1 cellular context compared by ENCODE assay signal in the genomic region with DNA sequence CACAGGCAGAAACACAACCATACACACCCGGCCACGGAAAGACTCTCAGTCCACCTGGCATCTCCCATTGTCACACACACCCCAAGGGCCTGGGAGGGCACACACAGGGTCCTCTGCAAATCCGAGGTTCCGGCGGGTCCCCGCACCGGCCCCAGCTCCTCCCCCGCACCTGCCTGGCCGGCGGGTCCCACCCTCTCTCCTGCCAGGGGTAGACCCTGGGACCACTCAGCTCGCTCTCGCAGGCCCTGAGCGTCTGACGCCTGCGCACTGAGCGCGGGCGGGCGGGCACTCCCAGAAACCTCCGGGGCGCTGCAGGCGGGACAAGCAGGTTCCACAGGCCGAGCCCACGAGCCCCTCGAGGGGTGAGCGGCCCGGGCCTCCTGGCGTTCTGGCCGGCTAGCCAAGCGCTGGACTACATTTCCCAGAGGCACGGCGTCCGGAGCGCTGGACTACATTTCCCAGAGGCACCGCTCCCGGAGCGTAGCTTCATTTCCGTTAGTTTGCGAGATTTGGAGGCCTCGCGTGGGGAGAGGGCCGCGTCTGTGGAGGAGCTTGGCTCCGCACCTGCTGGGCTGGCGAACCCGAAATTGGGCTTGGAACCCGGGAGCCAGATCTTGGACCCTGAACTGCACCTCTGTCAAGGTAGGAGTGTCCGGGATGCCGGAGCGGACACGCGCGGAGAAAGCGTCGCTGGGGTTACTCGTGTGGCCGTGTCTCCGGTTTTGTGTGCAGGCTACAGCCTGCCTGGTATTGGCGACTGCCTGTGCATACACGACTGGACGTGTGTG.
A peak's percentile ranks its signal among the peaks of the same experiment; 100 is the strongest.
TF ChIP-seq lines count a peak whose summit lies in the region.

A gene (plus strand): TSS at position 505 of the 788 bp plus-strand sequence. CDS start 10,686 bp downstream, outside the sequence.

TF ChIP-seq in GM12878, 131 proteins besides CTCF, POLR2A, EP300 and RAD21 (continued from another document and continues in another):
- TF ChIP-seq, protein P1, sequence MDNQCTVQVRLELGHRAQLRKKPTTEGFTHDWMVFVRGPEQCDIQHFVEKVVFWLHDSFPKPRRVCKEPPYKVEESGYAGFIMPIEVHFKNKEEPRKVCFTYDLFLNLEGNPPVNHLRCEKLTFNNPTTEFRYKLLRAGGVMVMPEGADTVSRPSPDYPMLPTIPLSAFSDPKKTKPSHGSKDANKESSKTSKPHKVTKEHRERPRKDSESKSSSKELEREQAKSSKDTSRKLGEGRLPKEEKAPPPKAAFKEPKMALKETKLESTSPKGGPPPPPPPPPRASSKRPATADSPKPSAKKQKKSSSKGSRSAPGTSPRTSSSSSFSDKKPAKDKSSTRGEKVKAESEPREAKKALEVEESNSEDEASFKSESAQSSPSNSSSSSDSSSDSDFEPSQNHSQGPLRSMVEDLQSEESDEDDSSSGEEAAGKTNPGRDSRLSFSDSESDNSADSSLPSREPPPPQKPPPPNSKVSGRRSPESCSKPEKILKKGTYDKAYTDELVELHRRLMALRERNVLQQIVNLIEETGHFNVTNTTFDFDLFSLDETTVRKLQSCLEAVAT (IDR thresholded peaks at IDR 0.05): no peak
- TF ChIP-seq WRNIP1 (IDR thresholded peaks at IDR 0.05; ENCODE audit: borderline replicate concordance, low read depth, low read length): no peak
- TF ChIP-seq CHD4 (IDR thresholded peaks at IDR 0.05): no peak
- peak; percentile 59 for TF ChIP-seq RELA (IDR thresholded peaks at IDR 0.05; ENCODE audit: borderline replicate concordance, partially characterized antibody)
- TF ChIP-seq, protein P2, sequence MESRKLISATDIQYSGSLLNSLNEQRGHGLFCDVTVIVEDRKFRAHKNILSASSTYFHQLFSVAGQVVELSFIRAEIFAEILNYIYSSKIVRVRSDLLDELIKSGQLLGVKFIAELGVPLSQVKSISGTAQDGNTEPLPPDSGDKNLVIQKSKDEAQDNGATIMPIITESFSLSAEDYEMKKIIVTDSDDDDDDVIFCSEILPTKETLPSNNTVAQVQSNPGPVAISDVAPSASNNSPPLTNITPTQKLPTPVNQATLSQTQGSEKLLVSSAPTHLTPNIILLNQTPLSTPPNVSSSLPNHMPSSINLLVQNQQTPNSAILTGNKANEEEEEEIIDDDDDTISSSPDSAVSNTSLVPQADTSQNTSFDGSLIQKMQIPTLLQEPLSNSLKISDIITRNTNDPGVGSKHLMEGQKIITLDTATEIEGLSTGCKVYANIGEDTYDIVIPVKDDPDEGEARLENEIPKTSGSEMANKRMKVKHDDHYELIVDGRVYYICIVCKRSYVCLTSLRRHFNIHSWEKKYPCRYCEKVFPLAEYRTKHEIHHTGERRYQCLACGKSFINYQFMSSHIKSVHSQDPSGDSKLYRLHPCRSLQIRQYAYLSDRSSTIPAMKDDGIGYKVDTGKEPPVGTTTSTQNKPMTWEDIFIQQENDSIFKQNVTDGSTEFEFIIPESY (IDR thresholded peaks at IDR 0.05): no peak
- no peak; the same call in 1 of the 2 replicates for TF ChIP-seq NBN (IDR thresholded peaks at IDR 0.05)
- TF ChIP-seq IRF4 (IDR thresholded peaks at IDR 0.05; ENCODE audit: low read depth, low read length): no peak
- TF ChIP-seq EED (IDR thresholded peaks at IDR 0.05; ENCODE audit: low read depth): no peak
- TF ChIP-seq, protein P3, sequence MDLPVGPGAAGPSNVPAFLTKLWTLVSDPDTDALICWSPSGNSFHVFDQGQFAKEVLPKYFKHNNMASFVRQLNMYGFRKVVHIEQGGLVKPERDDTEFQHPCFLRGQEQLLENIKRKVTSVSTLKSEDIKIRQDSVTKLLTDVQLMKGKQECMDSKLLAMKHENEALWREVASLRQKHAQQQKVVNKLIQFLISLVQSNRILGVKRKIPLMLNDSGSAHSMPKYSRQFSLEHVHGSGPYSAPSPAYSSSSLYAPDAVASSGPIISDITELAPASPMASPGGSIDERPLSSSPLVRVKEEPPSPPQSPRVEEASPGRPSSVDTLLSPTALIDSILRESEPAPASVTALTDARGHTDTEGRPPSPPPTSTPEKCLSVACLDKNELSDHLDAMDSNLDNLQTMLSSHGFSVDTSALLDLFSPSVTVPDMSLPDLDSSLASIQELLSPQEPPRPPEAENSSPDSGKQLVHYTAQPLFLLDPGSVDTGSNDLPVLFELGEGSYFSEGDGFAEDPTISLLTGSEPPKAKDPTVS (IDR thresholded peaks at IDR 0.05; ENCODE audit: low read depth, low read length): no peak
- no peak for TF ChIP-seq RBBP5 (conservative IDR thresholded peaks at IDR 0.05)
- TF ChIP-seq, protein P4, sequence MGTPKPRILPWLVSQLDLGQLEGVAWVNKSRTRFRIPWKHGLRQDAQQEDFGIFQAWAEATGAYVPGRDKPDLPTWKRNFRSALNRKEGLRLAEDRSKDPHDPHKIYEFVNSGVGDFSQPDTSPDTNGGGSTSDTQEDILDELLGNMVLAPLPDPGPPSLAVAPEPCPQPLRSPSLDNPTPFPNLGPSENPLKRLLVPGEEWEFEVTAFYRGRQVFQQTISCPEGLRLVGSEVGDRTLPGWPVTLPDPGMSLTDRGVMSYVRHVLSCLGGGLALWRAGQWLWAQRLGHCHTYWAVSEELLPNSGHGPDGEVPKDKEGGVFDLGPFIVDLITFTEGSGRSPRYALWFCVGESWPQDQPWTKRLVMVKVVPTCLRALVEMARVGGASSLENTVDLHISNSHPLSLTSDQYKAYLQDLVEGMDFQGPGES (IDR thresholded peaks at IDR 0.05): no peak
- TF ChIP-seq SPI1 (IDR thresholded peaks at IDR 0.05; ENCODE audit: borderline replicate concordance, insufficient read depth, low read depth, low read length): no peak
- no peak for TF ChIP-seq MTA3 (IDR thresholded peaks at IDR 0.05; ENCODE audit: borderline replicate concordance, low read length)
- TF ChIP-seq, protein P5, sequence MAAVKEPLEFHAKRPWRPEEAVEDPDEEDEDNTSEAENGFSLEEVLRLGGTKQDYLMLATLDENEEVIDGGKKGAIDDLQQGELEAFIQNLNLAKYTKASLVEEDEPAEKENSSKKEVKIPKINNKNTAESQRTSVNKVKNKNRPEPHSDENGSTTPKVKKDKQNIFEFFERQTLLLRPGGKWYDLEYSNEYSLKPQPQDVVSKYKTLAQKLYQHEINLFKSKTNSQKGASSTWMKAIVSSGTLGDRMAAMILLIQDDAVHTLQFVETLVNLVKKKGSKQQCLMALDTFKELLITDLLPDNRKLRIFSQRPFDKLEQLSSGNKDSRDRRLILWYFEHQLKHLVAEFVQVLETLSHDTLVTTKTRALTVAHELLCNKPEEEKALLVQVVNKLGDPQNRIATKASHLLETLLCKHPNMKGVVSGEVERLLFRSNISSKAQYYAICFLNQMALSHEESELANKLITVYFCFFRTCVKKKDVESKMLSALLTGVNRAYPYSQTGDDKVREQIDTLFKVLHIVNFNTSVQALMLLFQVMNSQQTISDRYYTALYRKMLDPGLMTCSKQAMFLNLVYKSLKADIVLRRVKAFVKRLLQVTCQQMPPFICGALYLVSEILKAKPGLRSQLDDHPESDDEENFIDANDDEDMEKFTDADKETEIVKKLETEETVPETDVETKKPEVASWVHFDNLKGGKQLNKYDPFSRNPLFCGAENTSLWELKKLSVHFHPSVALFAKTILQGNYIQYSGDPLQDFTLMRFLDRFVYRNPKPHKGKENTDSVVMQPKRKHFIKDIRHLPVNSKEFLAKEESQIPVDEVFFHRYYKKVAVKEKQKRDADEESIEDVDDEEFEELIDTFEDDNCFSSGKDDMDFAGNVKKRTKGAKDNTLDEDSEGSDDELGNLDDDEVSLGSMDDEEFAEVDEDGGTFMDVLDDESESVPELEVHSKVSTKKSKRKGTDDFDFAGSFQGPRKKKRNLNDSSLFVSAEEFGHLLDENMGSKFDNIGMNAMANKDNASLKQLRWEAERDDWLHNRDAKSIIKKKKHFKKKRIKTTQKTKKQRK (IDR thresholded peaks at IDR 0.05; ENCODE audit: low read depth, low read length): no peak
- no peak for TF ChIP-seq BMI1 (IDR thresholded peaks at IDR 0.05; ENCODE audit: borderline replicate concordance)
- TF ChIP-seq POLR2AphosphoS5 (IDR thresholded peaks at IDR 0.05; ENCODE audit: low read length): peak; percentile 70
- TF ChIP-seq NR2F1 (conservative IDR thresholded peaks at IDR 0.05): no peak
- TF ChIP-seq, protein P6, sequence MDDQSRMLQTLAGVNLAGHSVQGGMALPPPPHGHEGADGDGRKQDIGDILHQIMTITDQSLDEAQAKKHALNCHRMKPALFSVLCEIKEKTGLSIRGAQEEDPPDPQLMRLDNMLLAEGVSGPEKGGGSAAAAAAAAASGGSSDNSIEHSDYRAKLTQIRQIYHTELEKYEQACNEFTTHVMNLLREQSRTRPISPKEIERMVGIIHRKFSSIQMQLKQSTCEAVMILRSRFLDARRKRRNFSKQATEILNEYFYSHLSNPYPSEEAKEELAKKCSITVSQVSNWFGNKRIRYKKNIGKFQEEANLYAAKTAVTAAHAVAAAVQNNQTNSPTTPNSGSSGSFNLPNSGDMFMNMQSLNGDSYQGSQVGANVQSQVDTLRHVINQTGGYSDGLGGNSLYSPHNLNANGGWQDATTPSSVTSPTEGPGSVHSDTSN (IDR thresholded peaks at IDR 0.05; ENCODE audit: insufficient replicate concordance, low read depth, low read length): no peak
- TF ChIP-seq TBL1XR1 (IDR thresholded peaks at IDR 0.05; ENCODE audit: low read depth, low read length): peak; percentile 81; the same call in 1 of the 2 replicates
- TF ChIP-seq SRF (IDR thresholded peaks at IDR 0.05; ENCODE audit: low read depth in 2 of 2, low read length in 2 of 2): no peak
- TF ChIP-seq ZNF217 (IDR thresholded peaks at IDR 0.05): no peak
- TF ChIP-seq JUND (IDR thresholded peaks at IDR 0.05; ENCODE audit: low read depth, low read length): 0 out of 2 replicates have a peak, but pooled peaks have one; percentile 51
- no peak for TF ChIP-seq ZNF622 (IDR thresholded peaks at IDR 0.05)
- TF ChIP-seq, protein P7, sequence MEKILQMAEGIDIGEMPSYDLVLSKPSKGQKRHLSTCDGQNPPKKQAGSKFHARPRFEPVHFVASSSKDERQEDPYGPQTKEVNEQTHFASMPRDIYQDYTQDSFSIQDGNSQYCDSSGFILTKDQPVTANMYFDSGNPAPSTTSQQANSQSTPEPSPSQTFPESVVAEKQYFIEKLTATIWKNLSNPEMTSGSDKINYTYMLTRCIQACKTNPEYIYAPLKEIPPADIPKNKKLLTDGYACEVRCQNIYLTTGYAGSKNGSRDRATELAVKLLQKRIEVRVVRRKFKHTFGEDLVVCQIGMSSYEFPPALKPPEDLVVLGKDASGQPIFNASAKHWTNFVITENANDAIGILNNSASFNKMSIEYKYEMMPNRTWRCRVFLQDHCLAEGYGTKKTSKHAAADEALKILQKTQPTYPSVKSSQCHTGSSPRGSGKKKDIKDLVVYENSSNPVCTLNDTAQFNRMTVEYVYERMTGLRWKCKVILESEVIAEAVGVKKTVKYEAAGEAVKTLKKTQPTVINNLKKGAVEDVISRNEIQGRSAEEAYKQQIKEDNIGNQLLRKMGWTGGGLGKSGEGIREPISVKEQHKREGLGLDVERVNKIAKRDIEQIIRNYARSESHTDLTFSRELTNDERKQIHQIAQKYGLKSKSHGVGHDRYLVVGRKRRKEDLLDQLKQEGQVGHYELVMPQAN (conservative IDR thresholded peaks at IDR 0.05): 0 out of 2 replicates have a peak, but pooled peaks have one; percentile 40
- no peak for TF ChIP-seq GATAD2B (conservative IDR thresholded peaks at IDR 0.05; ENCODE audit: low read depth)
- TF ChIP-seq, protein P8, sequence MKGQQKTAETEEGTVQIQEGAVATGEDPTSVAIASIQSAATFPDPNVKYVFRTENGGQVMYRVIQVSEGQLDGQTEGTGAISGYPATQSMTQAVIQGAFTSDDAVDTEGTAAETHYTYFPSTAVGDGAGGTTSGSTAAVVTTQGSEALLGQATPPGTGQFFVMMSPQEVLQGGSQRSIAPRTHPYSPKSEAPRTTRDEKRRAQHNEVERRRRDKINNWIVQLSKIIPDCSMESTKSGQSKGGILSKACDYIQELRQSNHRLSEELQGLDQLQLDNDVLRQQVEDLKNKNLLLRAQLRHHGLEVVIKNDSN (IDR thresholded peaks at IDR 0.05; ENCODE audit: borderline replicate concordance, extremely low read length, insufficient read depth, low read depth, low read length): no peak
- TF ChIP-seq RB1 (IDR thresholded peaks at IDR 0.05; ENCODE audit: borderline replicate concordance): no peak
- no peak for TF ChIP-seq JUNB (IDR thresholded peaks at IDR 0.05)
- peak; percentile 95; the same call in 1 of the 2 replicates for TF ChIP-seq ASH2L (IDR thresholded peaks at IDR 0.05; ENCODE audit: borderline replicate concordance, low read depth)
- no peak; the same call in 1 of the 2 replicates for TF ChIP-seq ATF7 (IDR thresholded peaks at IDR 0.05; ENCODE audit: low read depth)
- no peak for TF ChIP-seq EZH2 (IDR thresholded peaks at IDR 0.05; ENCODE audit: borderline replicate concordance, control insufficient read depth, low read depth, low read length)
- peak; percentile 99 for TF ChIP-seq HCFC1 (IDR thresholded peaks at IDR 0.05; ENCODE audit: low read length)
- TF ChIP-seq ZSCAN29 (IDR thresholded peaks at IDR 0.05): no peak
- TF ChIP-seq HDAC6 (IDR thresholded peaks at IDR 0.05; ENCODE audit: unreplicated experiment): no peak
- peak; percentile 89; the same call in 1 of the 2 replicates for TF ChIP-seq CHD1 (IDR thresholded peaks at IDR 0.05; ENCODE audit: low read depth, low read length)
- TF ChIP-seq, protein P9, sequence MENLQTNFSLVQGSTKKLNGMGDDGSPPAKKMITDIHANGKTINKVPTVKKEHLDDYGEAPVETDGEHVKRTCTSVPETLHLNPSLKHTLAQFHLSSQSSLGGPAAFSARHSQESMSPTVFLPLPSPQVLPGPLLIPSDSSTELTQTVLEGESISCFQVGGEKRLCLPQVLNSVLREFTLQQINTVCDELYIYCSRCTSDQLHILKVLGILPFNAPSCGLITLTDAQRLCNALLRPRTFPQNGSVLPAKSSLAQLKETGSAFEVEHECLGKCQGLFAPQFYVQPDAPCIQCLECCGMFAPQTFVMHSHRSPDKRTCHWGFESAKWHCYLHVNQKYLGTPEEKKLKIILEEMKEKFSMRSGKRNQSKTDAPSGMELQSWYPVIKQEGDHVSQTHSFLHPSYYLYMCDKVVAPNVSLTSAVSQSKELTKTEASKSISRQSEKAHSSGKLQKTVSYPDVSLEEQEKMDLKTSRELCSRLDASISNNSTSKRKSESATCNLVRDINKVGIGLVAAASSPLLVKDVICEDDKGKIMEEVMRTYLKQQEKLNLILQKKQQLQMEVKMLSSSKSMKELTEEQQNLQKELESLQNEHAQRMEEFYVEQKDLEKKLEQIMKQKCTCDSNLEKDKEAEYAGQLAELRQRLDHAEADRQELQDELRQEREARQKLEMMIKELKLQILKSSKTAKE (IDR thresholded peaks at IDR 0.05; ENCODE audit: low read depth, poor library complexity, severe bottlenecking): no peak
- TF ChIP-seq SREBF2 (IDR thresholded peaks at IDR 0.05; ENCODE audit: low read length): no peak
- TF ChIP-seq ZNF384 (IDR thresholded peaks at IDR 0.05; ENCODE audit: borderline replicate concordance, low read depth, low read length): no peak
- TF ChIP-seq, protein P10, sequence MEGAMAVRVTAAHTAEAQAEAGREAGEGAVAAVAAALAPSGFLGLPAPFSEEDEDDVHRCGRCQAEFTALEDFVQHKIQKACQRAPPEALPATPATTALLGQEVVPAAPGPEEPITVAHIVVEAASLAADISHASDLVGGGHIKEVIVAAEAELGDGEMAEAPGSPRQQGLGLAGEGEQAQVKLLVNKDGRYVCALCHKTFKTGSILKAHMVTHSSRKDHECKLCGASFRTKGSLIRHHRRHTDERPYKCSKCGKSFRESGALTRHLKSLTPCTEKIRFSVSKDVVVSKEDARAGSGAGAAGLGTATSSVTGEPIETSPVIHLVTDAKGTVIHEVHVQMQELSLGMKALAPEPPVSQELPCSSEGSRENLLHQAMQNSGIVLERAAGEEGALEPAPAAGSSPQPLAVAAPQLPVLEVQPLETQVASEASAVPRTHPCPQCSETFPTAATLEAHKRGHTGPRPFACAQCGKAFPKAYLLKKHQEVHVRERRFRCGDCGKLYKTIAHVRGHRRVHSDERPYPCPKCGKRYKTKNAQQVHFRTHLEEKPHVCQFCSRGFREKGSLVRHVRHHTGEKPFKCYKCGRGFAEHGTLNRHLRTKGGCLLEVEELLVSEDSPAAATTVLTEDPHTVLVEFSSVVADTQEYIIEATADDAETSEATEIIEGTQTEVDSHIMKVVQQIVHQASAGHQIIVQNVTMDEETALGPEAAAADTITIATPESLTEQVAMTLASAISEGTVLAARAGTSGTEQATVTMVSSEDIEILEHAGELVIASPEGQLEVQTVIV (IDR thresholded peaks at IDR 0.05; ENCODE audit: borderline replicate concordance, partially characterized antibody): no peak
